1 cellular context compared by ENCODE assay signal in genomic region chr9:108150736-108151135, GRCh38.
A peak's percentile ranks its signal among the peaks of the same experiment; 100 is the strongest.
TF ChIP-seq lines count a peak whose summit lies in the region.

No MANE protein-coding gene starts in this region.

TF ChIP-seq in K562, 482 proteins besides CTCF, POLR2A, EP300 and RAD21 (continued from another document):
- TF ChIP-seq PRDM10 (IDR thresholded peaks at IDR 0.05; ENCODE audit: partially characterized antibody) (peak; percentile 32), SPI1 (IDR thresholded peaks at IDR 0.05; ENCODE audit: borderline replicate concordance, low read depth, low read length) (peak; percentile 65), HMG20A (CRISPR knock-in tag; conservative IDR thresholded peaks at IDR 0.05) (no peak), ETV6 (IDR thresholded peaks at IDR 0.05; ENCODE audit: borderline replicate concordance in 1 of 2, low read depth in 2 of 2, low read length in 1 of 2) (peak in 1 of 2 experiments; percentile 50; a peak in 2 of 4 replicates), ETV6 (CRISPR knock-in tag; IDR thresholded peaks at IDR 0.05; ENCODE audit: borderline replicate concordance) (no peak), ZC3H11A (IDR thresholded peaks at IDR 0.05; ENCODE audit: low read depth, low read length) (no peak), HMG20B (CRISPR knock-in tag; IDR thresholded peaks at IDR 0.05) (no peak), ZNF311 (CRISPR knock-in tag; IDR thresholded peaks at IDR 0.05) (no peak), KLF10 (CRISPR knock-in tag; IDR thresholded peaks at IDR 0.05) (no peak), KDM4B (IDR thresholded peaks at IDR 0.05; ENCODE audit: borderline replicate concordance in 2 of 2, low read depth in 1 of 2) (no peak), ZNF561 (CRISPR knock-in tag; conservative IDR thresholded peaks at IDR 0.05) (no peak), JUND (IDR thresholded peaks at IDR 0.05; ENCODE audit: borderline replicate concordance, low read depth, low read length) (peak; percentile 46; the same call in 1 of the 2 replicates), JUND (tag; IDR thresholded peaks at IDR 0.05; ENCODE audit: borderline replicate concordance, low read depth, low read length) (no peak), HNRNPL (IDR thresholded peaks at IDR 0.05; ENCODE audit: low read depth, low read length) (no peak), TRIM28 (IDR thresholded peaks at IDR 0.05) (no peak), VEZF1 (CRISPR knock-in tag; IDR thresholded peaks at IDR 0.05) (no peak), ZNF232 (CRISPR knock-in tag; IDR thresholded peaks at IDR 0.05) (no peak), ZNF165 (CRISPR knock-in tag; IDR thresholded peaks at IDR 0.05; ENCODE audit: borderline replicate concordance) (no peak), MAFF (IDR thresholded peaks at IDR 0.05; ENCODE audit: low read length) (no peak), CBX1 (IDR thresholded peaks at IDR 0.05; ENCODE audit: low read depth) (no peak), ZNF778 (CRISPR knock-in tag; IDR thresholded peaks at IDR 0.05) (no peak)
- TF ChIP-seq, protein P1, sequence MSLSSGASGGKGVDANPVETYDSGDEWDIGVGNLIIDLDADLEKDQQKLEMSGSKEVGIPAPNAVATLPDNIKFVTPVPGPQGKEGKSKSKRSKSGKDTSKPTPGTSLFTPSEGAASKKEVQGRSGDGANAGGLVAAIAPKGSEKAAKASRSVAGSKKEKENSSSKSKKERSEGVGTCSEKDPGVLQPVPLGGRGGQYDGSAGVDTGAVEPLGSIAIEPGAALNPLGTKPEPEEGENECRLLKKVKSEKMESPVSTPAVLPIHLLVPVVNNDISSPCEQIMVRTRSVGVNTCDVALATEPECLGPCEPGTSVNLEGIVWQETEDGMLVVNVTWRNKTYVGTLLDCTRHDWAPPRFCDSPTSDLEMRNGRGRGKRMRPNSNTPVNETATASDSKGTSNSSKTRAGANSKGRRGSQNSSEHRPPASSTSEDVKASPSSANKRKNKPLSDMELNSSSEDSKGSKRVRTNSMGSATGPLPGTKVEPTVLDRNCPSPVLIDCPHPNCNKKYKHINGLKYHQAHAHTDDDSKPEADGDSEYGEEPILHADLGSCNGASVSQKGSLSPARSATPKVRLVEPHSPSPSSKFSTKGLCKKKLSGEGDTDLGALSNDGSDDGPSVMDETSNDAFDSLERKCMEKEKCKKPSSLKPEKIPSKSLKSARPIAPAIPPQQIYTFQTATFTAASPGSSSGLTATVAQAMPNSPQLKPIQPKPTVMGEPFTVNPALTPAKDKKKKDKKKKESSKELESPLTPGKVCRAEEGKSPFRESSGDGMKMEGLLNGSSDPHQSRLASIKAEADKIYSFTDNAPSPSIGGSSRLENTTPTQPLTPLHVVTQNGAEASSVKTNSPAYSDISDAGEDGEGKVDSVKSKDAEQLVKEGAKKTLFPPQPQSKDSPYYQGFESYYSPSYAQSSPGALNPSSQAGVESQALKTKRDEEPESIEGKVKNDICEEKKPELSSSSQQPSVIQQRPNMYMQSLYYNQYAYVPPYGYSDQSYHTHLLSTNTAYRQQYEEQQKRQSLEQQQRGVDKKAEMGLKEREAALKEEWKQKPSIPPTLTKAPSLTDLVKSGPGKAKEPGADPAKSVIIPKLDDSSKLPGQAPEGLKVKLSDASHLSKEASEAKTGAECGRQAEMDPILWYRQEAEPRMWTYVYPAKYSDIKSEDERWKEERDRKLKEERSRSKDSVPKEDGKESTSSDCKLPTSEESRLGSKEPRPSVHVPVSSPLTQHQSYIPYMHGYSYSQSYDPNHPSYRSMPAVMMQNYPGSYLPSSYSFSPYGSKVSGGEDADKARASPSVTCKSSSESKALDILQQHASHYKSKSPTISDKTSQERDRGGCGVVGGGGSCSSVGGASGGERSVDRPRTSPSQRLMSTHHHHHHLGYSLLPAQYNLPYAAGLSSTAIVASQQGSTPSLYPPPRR (CRISPR knock-in tag; IDR thresholded peaks at IDR 0.05; ENCODE audit: borderline replicate concordance) = no peak
